ENCODE assay signal across 18 cellular contexts in genomic region chr20:48102076-48102787, GRCh38.
"Had no signal": no experiment of that assay in that cellular context is flagged by ENCODE, and none has a peak within 500 bp of the region (broad histone marks: within the 10 kb centered on the region; RNA-seq: fewer than 3 reads in every experiment).

No MANE protein-coding gene starts in this region.

- H3K36me3 ChIP-seq: brain microvascular endothelial cell, tibial artery, WERI-Rb-1 had no signal

- H3K27me3 ChIP-seq: brain microvascular endothelial cell had no signal

- ATAC-seq: T-helper 17 cell had no signal

- H3K27ac ChIP-seq: brain microvascular endothelial cell, tibial artery, WERI-Rb-1 had no signal

- FAIRE-seq: colon had no signal

- DNase-seq: activated CD4-positive, alpha-beta T cell treated with anti-CD3 and anti-CD28 coated beads for 1 hour; activated CD4-positive, alpha-beta T cell treated with anti-CD3 and anti-CD28 coated beads, Interleukin-2, amount 50 U/mL, for 48 hours; activated naive CD4-positive, alpha-beta T cell treated with anti-CD3 and anti-CD28 coated beads for 36 hours; activated T-cell treated with anti-CD3 and anti-CD28 coated beads for 4 hours; brain microvascular endothelial cell; central memory CD4-positive, alpha-beta T cell; endodermal cell; foreskin melanocyte; islet precursor cell; nephron progenitor cell; stimulated activated CD4-positive, alpha-beta T cell treated with anti-CD3 and anti-CD28 coated beads, Interleukin-12 subunit alpha, Interleukin-12 subunit beta, amount 100 ng/mL, for 4 hours; stimulated activated CD4-positive, alpha-beta T cell treated with anti-CD3 and anti-CD28 coated beads, Interleukin-1b, Interleukin-23, amount 100 ng/mL, for 48 hours; stimulated activated CD8-positive, alpha-beta memory T cell treated with anti-CD3 and anti-CD28 coated beads, Interleukin-4, amount 100 ng/mL, for 48 hours; stimulated activated naive CD4-positive, alpha-beta T cell; T-helper 17 cell; tibial artery had no signal

- H3K4me1 ChIP-seq: tibial artery had no signal

- H3K4me3 ChIP-seq: tibial artery had no signal
